ENCODE assay signal across 1 cellular context in the genomic region with DNA sequence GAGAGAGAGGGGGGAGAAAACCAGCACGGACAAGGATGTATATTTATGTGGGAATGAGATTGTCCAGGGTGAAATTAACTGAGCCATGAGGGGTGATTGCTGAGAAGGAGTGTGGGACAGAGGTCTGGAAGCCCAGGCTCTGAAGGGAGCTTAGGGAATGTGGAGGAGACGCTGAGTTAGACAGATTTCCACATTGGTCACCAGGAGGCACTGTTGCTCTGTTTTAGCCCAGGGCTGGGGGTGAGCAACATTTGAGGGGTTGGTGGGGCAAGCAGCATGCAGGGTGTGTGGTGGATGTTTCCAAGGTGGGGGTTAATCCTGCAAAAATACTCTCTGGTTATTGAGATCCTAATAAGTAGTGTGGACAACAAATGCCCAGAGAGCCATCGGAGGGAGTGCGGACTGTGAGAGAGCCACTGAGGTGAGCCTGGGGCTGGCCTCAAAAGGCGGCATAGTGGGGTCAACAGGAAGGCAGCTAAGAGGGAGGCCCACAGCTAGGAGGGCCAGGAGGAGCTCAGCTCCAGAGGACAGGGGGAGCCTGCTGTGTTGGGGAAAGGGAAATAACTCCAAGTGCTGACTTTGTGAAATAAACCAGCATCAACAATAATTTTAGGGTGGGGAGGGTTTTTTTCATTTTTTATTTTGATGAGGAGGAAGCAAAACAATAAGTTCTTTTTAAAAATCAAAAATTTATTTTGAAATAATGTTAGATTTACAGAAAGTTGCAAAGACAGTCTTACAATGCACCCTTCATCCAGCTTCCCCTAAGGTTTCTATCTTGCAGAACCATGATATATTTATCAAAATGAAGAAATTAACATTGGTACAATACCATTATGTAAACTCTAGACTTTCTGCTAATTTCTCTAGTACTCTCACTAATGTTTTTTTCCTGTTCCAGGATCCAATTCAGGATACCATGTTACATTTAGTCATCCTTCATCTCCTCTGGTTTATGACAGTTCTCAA.
TF ChIP-seq lines count a peak whose summit lies in the region.

No MANE protein-coding gene starts in this region.

TF ChIP-seq in liver, 16 proteins besides CTCF, POLR2A, EP300 and RAD21 (continued from another document):
- no peak for TF ChIP-seq NR2F2 (IDR thresholded peaks at IDR 0.05)
